7 cellular contexts compared by ENCODE assay signal in genomic region chr6:57316581-57317059, GRCh38. TPM values are rescaled to one million over a fixed set of nuclear protein-coding genes. Genes with fewer than 3 reads are reported as not detected.
DNase-seq lines count a peak whose midpoint lies in the region; ATAC-seq, FAIRE-seq and TF ChIP-seq lines count a peak whose summit lies in the region.

No MANE protein-coding gene starts in this region.

- FAIRE-seq in K562 (lab: Jason Lieb, UNC): peak; percentile 99

- peaks cover 32% of the 10 kb centered on the region for H3K36me3 ChIP-seq in K562 (ENCODE audit: control insufficient read depth, insufficient read depth, low read length)
- peaks cover 0 to 11% of the 10 kb centered on the region in 2 donors for H3K36me3 ChIP-seq in gastrocnemius medialis

- no peaks in the 10 kb centered on the region for H3K9me3 ChIP-seq in K562 (replicated peaks; ENCODE audit: control insufficient read depth, insufficient read depth, low read depth, low read length)
- H3K9me3 ChIP-seq in gastrocnemius medialis: no peaks in the 10 kb centered on the region

- ATAC-seq in GM18502 (IDR thresholded peaks at IDR 0.05; ENCODE audit: poor library complexity, unreplicated experiment) (peak; percentile 92), HG02885 (IDR thresholded peaks at IDR 0.05; ENCODE audit: poor library complexity, unreplicated experiment) (peak; percentile 85), K562 (peak; percentile 90), gastrocnemius medialis (peak; percentile 88 to 96)

- intact Hi-C loops in K562 (cut with micrococcal nuclease) (loop anchor here (1.0 to 10.0 kb wide), 8 partner anchors 48 to 952 kb away; partner anchors contain the start of gene BEND6), gastrocnemius medialis (cut with DNase I; ENCODE audit: low total_unique reads) (loop anchor here (1.0 to 10.0 kb wide), 8 partner anchors 49 to 672 kb away; partner anchors contain the start of genes BAG2, BEND6, DST and KIAA1586)

- CTCF ChIA-PET in K562 (lab: Yijun Ruan, JAX; ENCODE audit: low intra/inter-chr PET ratio): interaction anchor here (0.5 to 3.6 kb wide), 5 partner anchors 49 to 416 kb away, joined by 3 to 50 read pairs (median 15); no protein-coding TSS in a partner anchor

- POLR2A ChIA-PET in K562 (lab: Yijun Ruan, JAX): interaction anchor here (0.8 to 1.2 kb wide), 6 partner anchors 38 to 412 kb away, joined by 3 to 4 read pairs (median 3); partner anchors contain the start of gene BAG2

- H3K27ac ChIP-seq in K562 (ENCODE audit: extremely low read depth, low read depth, low read length) (peak overlapping the region; percentile 80), gastrocnemius medialis (peak overlapping the region; percentile 49 to 80 (median 58))

- peak overlapping the region; percentile 66 to 91; a peak in 3 of 4 replicates for H3K9ac ChIP-seq in K562 (ENCODE audit: insufficient read depth in 1 of 2, low read depth in 2 of 2, low read length in 2 of 2)

- peaks cover 0 to 2% of the 10 kb centered on the region in 2 experiments; a peak in 2 of 5 replicates for H3K4me1 ChIP-seq in K562 (replicated peaks in 1 of 2; ENCODE audit: control insufficient read depth in 2 of 2, insufficient read depth in 2 of 2, low read length in 2 of 2)
- peaks cover 14 to 21% of the 10 kb centered on the region in 2 donors for H3K4me1 ChIP-seq in gastrocnemius medialis

- in situ Hi-C loops in K562 (cut with MboI) (loop anchor here (5.0 to 25.0 kb wide), 3 partner anchors 132 to 954 kb away; no protein-coding TSS in a partner anchor), gastrocnemius medialis (cut with MboI; ENCODE audit: low sequenced_read_pairs in 4 of 4) (loop anchor here (5.0 to 25.0 kb wide), 6 partner anchors 129 to 414 kb away; partner anchors contain the start of genes ZNF451 (in 2 of the 4) and BAG2 (in 1 of the 4))

- H3K9me1 ChIP-seq in K562 (ENCODE audit: control insufficient read depth, insufficient read depth, low read length): no peaks in the 10 kb centered on the region

- peak; percentile 95 to 97 for TF ChIP-seq RAD21 in K562 (CRISPR knock-in tag; conservative IDR thresholded peaks at IDR 0.05 in 1 of 2, IDR thresholded peaks at IDR 0.05 in 1 of 2)

- TF ChIP-seq POLR2A in K562 (conservative IDR thresholded peaks at IDR 0.05) (no peak), gastrocnemius medialis (IDR thresholded peaks at IDR 0.05) (no peak)

- H3K4me2 ChIP-seq in K562 (ENCODE audit: insufficient read depth, low read length): peak overlapping the region; percentile 97

- TF ChIP-seq CTCF in K562 (IDR thresholded peaks at IDR 0.05 in 2 of 3, conservative IDR thresholded peaks at IDR 0.05 in 1 of 3; ENCODE audit: insufficient read depth in 2 of 3, low read depth in 1 of 3, low read length in 3 of 3) (peak; percentile 89 to 98 (median 92)), gastrocnemius medialis (IDR thresholded peaks at IDR 0.05 in 4 of 5, conservative IDR thresholded peaks at IDR 0.05 in 1 of 5) (peak; percentile 67 to 79 (median 76))

- BruUV-seq in K562 (replicated peaks; lab: Mats Ljungman, UMichigan): no TSS peak

- DNase-seq in NCI-H1694 (lab: John Stamatoyannopoulos, UW) (peak; percentile 80), T-helper 9 cell (peak; percentile 65), K562 (ENCODE audit: extremely low read depth in 1 of 4, low spot score in 3 of 4) (peak; percentile 74 to 94 (median 75)), iPS DF 4.7 (ENCODE audit: extremely low read depth, low spot score) (peak; percentile 81), gastrocnemius medialis (peak; percentile 51 to 75)

- TF ChIP-seq EP300 in K562 (IDR thresholded peaks at IDR 0.05; ENCODE audit: low read length): no peak

- H4K20me1 ChIP-seq in K562 (replicated peaks; ENCODE audit: control insufficient read depth, insufficient read depth, low read length): no peaks in the 10 kb centered on the region

- peak overlapping the region; percentile 99 for H2AFZ ChIP-seq in K562 (ENCODE audit: low read depth, low read length)

- H3K27me3 ChIP-seq in K562 (ENCODE audit: control insufficient read depth in 2 of 2, insufficient read depth in 2 of 2, low read length in 2 of 2): no peaks in the 10 kb centered on the region
- no peaks in the 10 kb centered on the region for H3K27me3 ChIP-seq in gastrocnemius medialis

- 2% methylated on average over 26 of the region's 26 CpGs for WGBS in K562 (ENCODE audit: insufficient coverage, low coverage, missing lambda C conversion rate)

- H3K4me3 ChIP-seq in K562: peak overlapping the region; percentile 74
- H3K4me3 ChIP-seq in gastrocnemius medialis: peak overlapping the region; percentile 54 to 79 (median 68)

- H3K79me2 ChIP-seq in K562 (ENCODE audit: control insufficient read depth, insufficient read depth, low read length): peaks cover 22% of the 10 kb centered on the region

TF ChIP-seq in K562, 482 proteins besides CTCF, POLR2A, EP300 and RAD21 (continues in another document):
- TF ChIP-seq FIP1L1 (IDR thresholded peaks at IDR 0.05; ENCODE audit: low read depth, low read length, poor library complexity, severe bottlenecking): no peak
- no peak for TF ChIP-seq ZNF347 (CRISPR knock-in tag; IDR thresholded peaks at IDR 0.05; ENCODE audit: low read depth)
- TF ChIP-seq POLR2AphosphoS5 (IDR thresholded peaks at IDR 0.05; ENCODE audit: control insufficient read depth, insufficient read depth, low read depth, low read length): no peak
- TF ChIP-seq E2F8 (IDR thresholded peaks at IDR 0.05; ENCODE audit: low read depth, partially characterized antibody): no peak
- TF ChIP-seq, protein P1, sequence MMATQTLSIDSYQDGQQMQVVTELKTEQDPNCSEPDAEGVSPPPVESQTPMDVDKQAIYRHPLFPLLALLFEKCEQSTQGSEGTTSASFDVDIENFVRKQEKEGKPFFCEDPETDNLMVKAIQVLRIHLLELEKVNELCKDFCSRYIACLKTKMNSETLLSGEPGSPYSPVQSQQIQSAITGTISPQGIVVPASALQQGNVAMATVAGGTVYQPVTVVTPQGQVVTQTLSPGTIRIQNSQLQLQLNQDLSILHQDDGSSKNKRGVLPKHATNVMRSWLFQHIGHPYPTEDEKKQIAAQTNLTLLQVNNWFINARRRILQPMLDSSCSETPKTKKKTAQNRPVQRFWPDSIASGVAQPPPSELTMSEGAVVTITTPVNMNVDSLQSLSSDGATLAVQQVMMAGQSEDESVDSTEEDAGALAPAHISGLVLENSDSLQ (IDR thresholded peaks at IDR 0.05): no peak; the same call in 1 of the 2 replicates
- no peak for TF ChIP-seq SRSF7 (optimal IDR thresholded peaks at IDR 0.05; ENCODE audit: low read depth, low read length)

RNA-seq across cellular contexts. Expression of gene PRIM2, which starts 0.8 kb away (rescaled TPM):
- total RNA-seq in K562 (2011; cell fraction: chromatin; rRNA removed; ENCODE audit: low replicate concordance): 39.8 and 80.0 TPM in 2 replicates
- total RNA-seq in K562 (2011; cell fraction: nucleolus; rRNA removed): 21.3 and 28.4 TPM in 2 replicates
- total RNA-seq in K562 (2011; cell fraction: nucleoplasm; rRNA removed): 52.4 and 71.1 TPM in 2 replicates
- total RNA-seq in K562 (2014; rRNA removed): 23.8 and 31.5 TPM in 2 replicates
- total RNA-seq in K562 (2014; rRNA removed; fragmentation: Illumina TruSeq; extraction: Trizol): 57.5 and 63.7 TPM in 2 replicates
- 44.9 and 47.3 TPM in 2 replicates for total RNA-seq in K562 (2015; rRNA removed; fragmentation: Illumina TruSeq; extraction: Trizol)
- total RNA-seq in K562 (2021): 33.4 and 33.6 TPM in 2 replicates
- 24.3 and 37.1 TPM in 2 replicates for polyA plus RNA-seq in K562 (2011; rRNA removed)
- 10.1 and 13.9 TPM in 2 replicates for polyA plus RNA-seq in K562 (2011; cell fraction: cytosol; rRNA removed)
- polyA plus RNA-seq in K562 (2011; cell fraction: nucleus; rRNA removed): 6.3 and 10.5 TPM in 2 replicates
- polyA plus RNA-seq in K562 (2012): 21.2 and 22.1 TPM in 2 replicates
- polyA plus RNA-seq in K562 (2014; fragmentation: Illumina TruSeq; extraction: Trizol): 35.0 and 37.2 TPM in 2 replicates
- 10 to 100 TPM; 19.8 to 20.8 TPM for polyA plus RNA-seq in K562 (2014; fragmentation: Nextera tagmentation; extraction: Ambion mirVana)
- 26.4 and 27.6 TPM in 2 replicates for polyA plus RNA-seq in K562 (2014; rRNA removed)
- 58.6 and 64.3 TPM in 2 replicates for polyA minus RNA-seq in K562 (2011; rRNA and poly(A)+ RNA removed)
- polyA minus RNA-seq in K562 (2011; cell fraction: cytosol; rRNA and poly(A)+ RNA removed): 18.2 and 18.5 TPM in 2 replicates
- polyA minus RNA-seq in K562 (2011; cell fraction: nucleus; rRNA and poly(A)+ RNA removed): 40.1 and 60.4 TPM in 2 replicates
- 1 to 10 TPM; 1.9 to 4.8 (median 3.8) TPM for total RNA-seq in gastrocnemius medialis

Comparison
In these comparisons a context has a peak if more than half of its experiments do, and no peak if none do; other contexts are left out.
1. Peak in every context shown above with its lines: DNase-seq, ATAC-seq, H3K4me3 ChIP-seq and H3K27ac ChIP-seq.